25 cellular contexts compared by ENCODE assay signal in genomic region chr11:33454264-33454663, GRCh38.
DNase-seq lines count a peak whose midpoint lies in the region; TF ChIP-seq lines count a peak whose summit lies in the region.
"Had no signal": no experiment of that assay in that cellular context is flagged by ENCODE, and none has a peak within 500 bp of the region (broad histone marks: within the 10 kb centered on the region; RNA-seq: fewer than 3 reads in every experiment).

No MANE protein-coding gene starts in this region.

- H3K4me3 Mint-ChIP-seq in HFFc6, result no peak overlapping the region
- no peak overlapping the region for H3K4me3 Mint-ChIP-seq in activated naive CD4-positive, alpha-beta T cell treated with anti-CD3 and anti-CD28 coated beads for 36 hours
- H3K4me3 Mint-ChIP-seq: activated T-cell treated with anti-CD3 and anti-CD28 coated beads, Interleukin-2, amount 50 U/mL, for 24 hours; stimulated activated naive B cell treated with anti-CD40 and anti-IgM and Interleukin-4, amounts not matched to agents 10 μg/mL and 1 μg/mL and 100 μg/mL, for 72 hours; T-helper 2 cell treated with Interferon-gamma antibody and Interleukin-4, amounts not matched to agents 5 μg/mL and 100 μg/mL, for 36 hours had no signal

- no peak for TF ChIP-seq POLR2A in prostate gland (IDR thresholded peaks at IDR 0.05)

- H3K27ac Mint-ChIP-seq in HFFc6, result peak overlapping the region; percentile 89
- no peak overlapping the region for H3K27ac Mint-ChIP-seq in activated naive CD4-positive, alpha-beta T cell treated with anti-CD3 and anti-CD28 coated beads for 36 hours
- H3K27ac Mint-ChIP-seq: activated T-cell treated with anti-CD3 and anti-CD28 coated beads, Interleukin-2, amount 50 U/mL, for 24 hours; stimulated activated naive B cell treated with anti-CD40 and anti-IgM and Interleukin-4, amounts not matched to agents 10 μg/mL and 1 μg/mL and 100 μg/mL, for 72 hours; T-helper 2 cell treated with Interferon-gamma antibody and Interleukin-4, amounts not matched to agents 5 μg/mL and 100 μg/mL, for 36 hours had no signal

- H3K4me3 ChIP-seq in WERI-Rb-1 (ENCODE audit: low read depth, low read length) (no peak overlapping the region), prostate gland (no peak overlapping the region)
- H3K4me3 ChIP-seq: adrenal gland, breast epithelium, left lung, PC-9 had no signal

- no peaks in the 10 kb centered on the region for H3K27me3 ChIP-seq in WERI-Rb-1 (ENCODE audit: insufficient read depth, low read depth, severe bottlenecking)
- H3K27me3 ChIP-seq in prostate gland (replicated peaks; ENCODE audit: insufficient read depth), result peaks cover 3% of the 10 kb centered on the region
- H3K27me3 ChIP-seq: adrenal gland, breast epithelium had no signal

- CTCF ChIA-PET in activated naive CD4-positive, alpha-beta T cell treated with anti-CD3 and anti-CD28 coated beads for 36 hours (lab: Charles Lee), result no interaction called here

- H3K9me3 ChIP-seq in WERI-Rb-1 (ENCODE audit: severe bottlenecking) (no peaks in the 10 kb centered on the region), prostate gland (no peaks in the 10 kb centered on the region)
- H3K9me3 ChIP-seq: adrenal gland, breast epithelium, Caco-2, left lung had no signal

- H3K27ac ChIP-seq in WERI-Rb-1 (0 out of 2 replicates have a peak overlapping the region, but pooled peaks have one; percentile 1), prostate gland (no peak overlapping the region)
- H3K27ac ChIP-seq: adrenal gland, breast epithelium, C4-2B, left lung, PC-9 had no signal

- intact Hi-C loops in prostate gland (cut with DNase I), result no loop called here
- intact Hi-C loops in activated naive CD4-positive, alpha-beta T cell treated with anti-CD3 and anti-CD28 coated beads for 36 hours (cut with micrococcal nuclease), result no loop called here

- peaks cover 6% of the 10 kb centered on the region; the same call in 1 of the 2 replicates for H3K36me3 Mint-ChIP-seq in HFFc6 (ENCODE audit: low read depth)
- H3K36me3 Mint-ChIP-seq in activated naive CD4-positive, alpha-beta T cell treated with anti-CD3 and anti-CD28 coated beads for 36 hours (ENCODE audit: low read depth), result no peaks in the 10 kb centered on the region
- H3K36me3 Mint-ChIP-seq: stimulated activated naive B cell treated with anti-CD40 and anti-IgM and Interleukin-4, amounts not matched to agents 10 μg/mL and 1 μg/mL and 100 μg/mL, for 72 hours had no signal

- no peaks in the 10 kb centered on the region for H3K9me3 Mint-ChIP-seq in HFFc6
- no peaks in the 10 kb centered on the region for H3K9me3 Mint-ChIP-seq in activated naive CD4-positive, alpha-beta T cell treated with anti-CD3 and anti-CD28 coated beads for 36 hours
- H3K9me3 Mint-ChIP-seq: activated T-cell treated with anti-CD3 and anti-CD28 coated beads, Interleukin-2, amount 50 U/mL, for 24 hours; stimulated activated naive B cell treated with anti-CD40 and anti-IgM and Interleukin-4, amounts not matched to agents 10 μg/mL and 1 μg/mL and 100 μg/mL, for 72 hours; T-helper 2 cell treated with Interferon-gamma antibody and Interleukin-4, amounts not matched to agents 5 μg/mL and 100 μg/mL, for 36 hours had no signal

- 27% methylated on average over 1 of the region's 1 CpG for WGBS in prostate gland

- H3K36me3 ChIP-seq in WERI-Rb-1 (no peaks in the 10 kb centered on the region), prostate gland (no peaks in the 10 kb centered on the region)
- H3K36me3 ChIP-seq: adrenal gland, breast epithelium, left lung had no signal

- DNase-seq in HFFc6 (no peak), NCI-H146 treated with DMSO at 0.1 percent for 48 hours (lab: John Stamatoyannopoulos, UW; ENCODE audit: unreplicated experiment) (peak; percentile 68), NCI-H345 treated with DMSO at 0.1 percent for 48 hours (lab: John Stamatoyannopoulos, UW; ENCODE audit: unreplicated experiment) (peak; percentile 21), WERI-Rb-1 (peak; percentile 38), prostate gland (ENCODE audit: low spot score) (no peak)
- DNase-seq in activated CD4-positive, alpha-beta T cell treated with anti-CD3 and anti-CD28 coated beads, Interleukin-2, amount 50 U/mL, for 4 hours, result no peak
- DNase-seq in activated naive CD4-positive, alpha-beta T cell treated with anti-CD3 and anti-CD28 coated beads for 36 hours, result no peak
- DNase-seq: activated CD4-positive, alpha-beta T cell treated with anti-CD3 and anti-CD28 coated beads for 4 hours; activated gamma-delta T cell treated with Interleukin-2 at 50 U/mL for 16 hours; activated T-cell treated with anti-CD3 and anti-CD28 coated beads, Interleukin-2, amount 50 U/mL, for 24 hours; adrenal gland; Caco-2; EL; Karpas-422; left lung; mesenchymal stem cell; NCI-H2029 treated with DMSO at 0.1 percent for 48 hours; NK-92 treated with Interleukin-12 subunit alpha and Interleukin-12 subunit beta, amount 100 ng/mL, for 24 hours; PC-9; posterior cingulate gyrus; stimulated activated CD4-positive, alpha-beta T cell treated with anti-CD3 and anti-CD28 coated beads, Interleukin-4, amount 100 ng/mL, for 24 hours; stimulated activated naive B cell treated with anti-CD40 and anti-IgM and Interleukin-4, amounts not matched to agents 10 μg/mL and 1 μg/mL and 100 μg/mL, for 72 hours had no signal

- H3K4me1 ChIP-seq in prostate gland (replicated peaks), result no peaks in the 10 kb centered on the region
- H3K4me1 ChIP-seq: adrenal gland, breast epithelium, left lung had no signal

- H3K27me3 Mint-ChIP-seq in HFFc6 (ENCODE audit: insufficient read depth), result no peaks in the 10 kb centered on the region
- peaks cover 3% of the 10 kb centered on the region for H3K27me3 Mint-ChIP-seq in activated naive CD4-positive, alpha-beta T cell treated with anti-CD3 and anti-CD28 coated beads for 36 hours (ENCODE audit: low read depth)

- TF ChIP-seq CTCF in HFFc6 (IDR thresholded peaks at IDR 0.05) (no peak), WERI-Rb-1 (IDR thresholded peaks at IDR 0.05; ENCODE audit: low read depth, low read length) (no peak), prostate gland (IDR thresholded peaks at IDR 0.05) (no peak)

- H3K4me1 Mint-ChIP-seq in HFFc6 (ENCODE audit: low read depth), result peaks cover 71% of the 10 kb centered on the region
- H3K4me1 Mint-ChIP-seq in activated naive CD4-positive, alpha-beta T cell treated with anti-CD3 and anti-CD28 coated beads for 36 hours (ENCODE audit: low read depth), result no peaks in the 10 kb centered on the region
- H3K4me1 Mint-ChIP-seq: stimulated activated naive B cell treated with anti-CD40 and anti-IgM and Interleukin-4, amounts not matched to agents 10 μg/mL and 1 μg/mL and 100 μg/mL, for 72 hours had no signal

Comparison
In these comparisons a context has a peak if more than half of its experiments do, and no peak if none do; other contexts are left out.
1. DNase-seq: peak in NCI-H146 treated with DMSO at 0.1 percent for 48 hours (single experiment), NCI-H345 treated with DMSO at 0.1 percent for 48 hours (single experiment) and WERI-Rb-1 (single experiment); none in HFFc6 (single experiment), prostate gland (single experiment), activated CD4-positive, alpha-beta T cell treated with anti-CD3 and anti-CD28 coated beads, Interleukin-2, amount 50 U/mL, for 4 hours (0 of 2) and activated naive CD4-positive, alpha-beta T cell treated with anti-CD3 and anti-CD28 coated beads for 36 hours (single experiment).